In genomic region chr15:74007820-74008371, GRCh38 we compare ENCODE assay signal across 11 cellular contexts. TPM values are rescaled to one million over a fixed set of nuclear protein-coding genes. Genes with fewer than 3 reads are reported as not detected.
DNase-seq lines count a peak whose midpoint lies in the region; ATAC-seq and TF ChIP-seq lines count a peak whose summit lies in the region.
"Had no signal": no experiment of that assay in that cellular context is flagged by ENCODE, and none has a peak within 500 bp of the region (broad histone marks: within the 10 kb centered on the region; RNA-seq: fewer than 3 reads in every experiment).

No MANE protein-coding gene starts in this region.

- BruUV-seq in OCI-LY7 (replicated peaks; lab: Mats Ljungman, UMichigan): no TSS peak

- TF ChIP-seq POLR2A in gastroesophageal sphincter (IDR thresholded peaks at IDR 0.05): no peak

- H3K4me1 ChIP-seq in OCI-LY7 (ENCODE audit: insufficient read depth, low read length, poor library complexity, severe bottlenecking) (peaks cover 20% of the 10 kb centered on the region), gastroesophageal sphincter (peaks cover 0 to 83% (median 33%) of the 10 kb centered on the region in 3 donors)

- intact Hi-C loops in OCI-LY7 (cut with micrococcal nuclease; ENCODE audit: unreplicated experiment): no loop called here

- ATAC-seq in gastroesophageal sphincter: no peak
- peak; percentile 89 for ATAC-seq in stimulated activated naive B cell treated with anti-CD40 and anti-IgM and Interleukin-4, amounts not matched to agents 10 μg/mL and 1 μg/mL and 100 μg/mL, for 72 hours (replicated peaks)

- peaks cover 4 to 9% of the 10 kb centered on the region in 2 donors for H3K9me3 Mint-ChIP-seq in stimulated activated naive B cell treated with anti-CD40 and anti-IgM and Interleukin-4, amounts not matched to agents 10 μg/mL and 1 μg/mL and 100 μg/mL, for 72 hours

- 43 to 86% methylated on average over 4 of the region's 5 CpGs for WGBS in gastroesophageal sphincter (ENCODE audit: low coverage in 1 of 2), 2 donors

- peaks cover 3% of the 10 kb centered on the region; the same call in 1 of the 2 replicates for H3K9me3 ChIP-seq in OCI-LY7 (ENCODE audit: low read length)
- no peaks in the 10 kb centered on the region for H3K9me3 ChIP-seq in gastroesophageal sphincter

- H3K4me2 ChIP-seq in OCI-LY7 (ENCODE audit: low read length): peak overlapping the region; percentile 61

- peak; percentile 55 for DNase-seq in GM12865 (ENCODE audit: low read depth)
- peak; percentile 69 for DNase-seq in OCI-LY7 (ENCODE audit: low spot score)
- DNase-seq in stimulated activated naive B cell treated with anti-CD40 and anti-IgM and Interleukin-4, amounts not matched to agents 10 μg/mL and 1 μg/mL and 100 μg/mL, for 72 hours: no peak
- DNase-seq in LoVo (ENCODE audit: low spot score): no peak
- no peak for DNase-seq in effector CD4-positive, alpha-beta T cell
- no peak for DNase-seq in dedifferentiated amniotic fluid mesenchymal stem cell (ENCODE audit: extremely low spot score)
- DNase-seq: anterior cingulate cortex, EL, HCEC 1CT, NCI-H1105 had no signal

- peaks cover 3% of the 10 kb centered on the region; the same call in 1 of the 2 replicates for H3K79me2 ChIP-seq in OCI-LY7 (ENCODE audit: insufficient read depth, low read depth, low read length)

- CTCF ChIA-PET in OCI-LY7 (lab: Charles Lee; ENCODE audit: unreplicated experiment): interaction anchor here (0.8 to 1.2 kb wide), 2 partner anchors 14 to 41 kb away, joined by 3 to 4 read pairs; partner anchors contain the start of gene PML

- no peak for TF ChIP-seq EP300 in gastroesophageal sphincter (IDR thresholded peaks at IDR 0.05)

- H2AFZ ChIP-seq in OCI-LY7 (ENCODE audit: low read length): peak overlapping the region; percentile 51; the same call in 1 of the 2 replicates

- H3K9me2 ChIP-seq in OCI-LY7 (ENCODE audit: insufficient read depth, low read length): no peaks in the 10 kb centered on the region

- H3K27me3 Mint-ChIP-seq in stimulated activated naive B cell treated with anti-CD40 and anti-IgM and Interleukin-4, amounts not matched to agents 10 μg/mL and 1 μg/mL and 100 μg/mL, for 72 hours: no peaks in the 10 kb centered on the region

- POLR2A ChIA-PET in OCI-LY7 (lab: Charles Lee): interaction anchor here (0.7 to 2.2 kb wide), 5 partner anchors 10 to 35 kb away, joined by 3 to 10 read pairs (median 5); partner anchors contain the start of gene PML

- H4K20me1 ChIP-seq in OCI-LY7 (ENCODE audit: insufficient read depth, low read length): no peaks in the 10 kb centered on the region

- peak overlapping the region; percentile 55 to 64 for H3K4me3 Mint-ChIP-seq in stimulated activated naive B cell treated with anti-CD40 and anti-IgM and Interleukin-4, amounts not matched to agents 10 μg/mL and 1 μg/mL and 100 μg/mL, for 72 hours

- H3K27me3 ChIP-seq in gastroesophageal sphincter: no peaks in the 10 kb centered on the region

- H3K27ac Mint-ChIP-seq in stimulated activated naive B cell treated with anti-CD40 and anti-IgM and Interleukin-4, amounts not matched to agents 10 μg/mL and 1 μg/mL and 100 μg/mL, for 72 hours: peak overlapping the region; percentile 95

- peaks cover 38 to 61% of the 10 kb centered on the region in 2 donors for H3K4me1 Mint-ChIP-seq in stimulated activated naive B cell treated with anti-CD40 and anti-IgM and Interleukin-4, amounts not matched to agents 10 μg/mL and 1 μg/mL and 100 μg/mL, for 72 hours

- H3K4me3 ChIP-seq in GM12865 (ENCODE audit: low read depth, low read length) (no peak overlapping the region), OCI-LY7 (ENCODE audit: low read depth, low read length, poor library complexity, severe bottlenecking) (peak overlapping the region; percentile 14), gastroesophageal sphincter (no peak overlapping the region)

- no peak for TF ChIP-seq CTCF in GM12865 (IDR thresholded peaks at IDR 0.05; ENCODE audit: insufficient read depth, low read depth, low read length, missing control alignments)
- no peak for TF ChIP-seq CTCF in OCI-LY7 (conservative IDR thresholded peaks at IDR 0.05; ENCODE audit: low read length)
- no peak for TF ChIP-seq CTCF in gastroesophageal sphincter (IDR thresholded peaks at IDR 0.05)

- peak overlapping the region; percentile 47 for H3K27ac ChIP-seq in OCI-LY7 (ENCODE audit: low read depth, low read length, poor library complexity, severe bottlenecking)
- peak overlapping the region in 3 of 4 donors; percentile 28 to 52 (median 43) for H3K27ac ChIP-seq in gastroesophageal sphincter

- H3K36me3 ChIP-seq in OCI-LY7 (ENCODE audit: insufficient read depth, low read length) (peaks cover 65% of the 10 kb centered on the region), gastroesophageal sphincter (peaks cover 0 to 37% of the 10 kb centered on the region in 2 donors)

- peaks cover 51 to 62% of the 10 kb centered on the region in 2 donors for H3K36me3 Mint-ChIP-seq in stimulated activated naive B cell treated with anti-CD40 and anti-IgM and Interleukin-4, amounts not matched to agents 10 μg/mL and 1 μg/mL and 100 μg/mL, for 72 hours

RNA-seq across cellular contexts. Expression of gene PML, which starts 13.4 kb away (rescaled TPM):
- 9.6 and 16.9 TPM in 2 replicates for total RNA-seq in OCI-LY7 (2014; rRNA removed; shearing (Covaris generic))
- 26.1 and 28.1 TPM in 2 replicates for total RNA-seq in OCI-LY7 (2022)
- total RNA-seq in gastroesophageal sphincter: 10 to 100 TPM; 24.1 to 75.1 (median 52.1) TPM

RNA-seq across cellular contexts. Expression of gene STOML1, which starts 15.8 kb away (rescaled TPM):
- total RNA-seq in OCI-LY7 (2014; rRNA removed; shearing (Covaris generic)): 5.7 and 8.0 TPM in 2 replicates
- total RNA-seq in OCI-LY7 (2022) (8.9 and 10.0 TPM in 2 replicates), gastroesophageal sphincter (10 to 100 TPM in 3 of 4 donors, 1 to 10 TPM in 1; 8.1 to 21.7 (median 13.7) TPM)

Comparison
In these comparisons a context has a peak if more than half of its experiments do, and no peak if none do; other contexts are left out.
1. DNase-seq: peak in GM12865 (single experiment) and OCI-LY7 (single experiment); none in stimulated activated naive B cell treated with anti-CD40 and anti-IgM and Interleukin-4, amounts not matched to agents 10 μg/mL and 1 μg/mL and 100 μg/mL, for 72 hours (single experiment), LoVo (single experiment), effector CD4-positive, alpha-beta T cell (single experiment) and dedifferentiated amniotic fluid mesenchymal stem cell (single experiment).